In genomic region chr1:198156111-198156744, GRCh38 we compare ENCODE assay signal across 8 cellular contexts. TPM values are rescaled to one million over a fixed set of nuclear protein-coding genes. Genes with fewer than 3 reads are reported as not detected.
DNase-seq lines count a peak whose midpoint lies in the region; ATAC-seq, FAIRE-seq and TF ChIP-seq lines count a peak whose summit lies in the region.

No MANE protein-coding gene starts in this region.

- peak; percentile 22 for ATAC-seq in HG03066 (IDR thresholded peaks at IDR 0.05; ENCODE audit: low read depth, unreplicated experiment)

- no peaks in the 10 kb centered on the region for H3K9me3 Mint-ChIP-seq in chondrocyte (ENCODE audit: low read depth)

- H3K27ac Mint-ChIP-seq in chondrocyte (ENCODE audit: unreplicated experiment) = peak overlapping the region; percentile 90

- peaks cover 75% of the 10 kb centered on the region for H3K4me1 Mint-ChIP-seq in chondrocyte (ENCODE audit: low read depth)

- H3K4me3 Mint-ChIP-seq in chondrocyte (ENCODE audit: unreplicated experiment) = peak overlapping the region; percentile 74

- no peak for DNase-seq in GM12892 (ENCODE audit: insufficient read length)
- DNase-seq in NCI-H2196 (lab: John Stamatoyannopoulos, UW; ENCODE audit: unreplicated experiment) = peak; percentile 35
- DNase-seq in activated CD4-positive, CD25-positive, alpha-beta regulatory T cell (lab: John Stamatoyannopoulos, UW) = peak; percentile 7 to 54 (median 34)
- no peak for DNase-seq in chondrocyte (ENCODE audit: low spot score)
- peak; percentile 92 for DNase-seq in left kidney (ENCODE audit: low read depth, low spot score)
- peak; percentile 66 to 73 for DNase-seq in stimulated activated CD4-positive, alpha-beta T cell treated with anti-CD3 and anti-CD28 coated beads, Interleukin-2, amount 100 ng/mL, for 48 hours

- TF ChIP-seq CTCF in 22Rv1 (IDR thresholded peaks at IDR 0.05) (peak; percentile 87), chondrocyte (IDR thresholded peaks at IDR 0.05) (peak; percentile 88)

- peak; percentile 96 for FAIRE-seq in GM12892 (lab: Jason Lieb, UNC)

- no peaks in the 10 kb centered on the region for H3K36me3 Mint-ChIP-seq in chondrocyte (ENCODE audit: low read depth)

- TF ChIP-seq POLR2A in GM12892 (IDR thresholded peaks at IDR 0.05; ENCODE audit: low read depth, low read length) = no peak

- H3K27ac ChIP-seq in 22Rv1 = peak overlapping the region; percentile 94

- no peaks in the 10 kb centered on the region for H3K27me3 Mint-ChIP-seq in chondrocyte (ENCODE audit: low read depth)

RNA-seq across cellular contexts. Expression of gene NEK7, which starts 0.6 kb away (rescaled TPM):
- polyA plus RNA-seq in GM12892 (2012; ENCODE audit: missing spikeins) = 23.1 TPM
- 58.3 to 73.0 TPM (median 62.7 TPM) in 3 replicates for total RNA-seq in chondrocyte

Comparison
In these comparisons a context has a peak if more than half of its experiments do, and no peak if none do; other contexts are left out.
1. DNase-seq: peak in NCI-H2196 (single experiment), activated CD4-positive, CD25-positive, alpha-beta regulatory T cell (4 of 4), left kidney (single experiment) and stimulated activated CD4-positive, alpha-beta T cell treated with anti-CD3 and anti-CD28 coated beads, Interleukin-2, amount 100 ng/mL, for 48 hours (2 of 2); none in GM12892 (single experiment) and chondrocyte (single experiment).